In genomic region chr3:24690777-24691176, GRCh38 we compare ENCODE assay signal across 7 cellular contexts.
"Had no signal": no experiment of that assay in that cellular context is flagged by ENCODE, and none has a peak within 500 bp of the region (broad histone marks: within the 10 kb centered on the region; RNA-seq: fewer than 3 reads in every experiment).

No MANE protein-coding gene starts in this region.

- H3K4me2 ChIP-seq: GM23338 had no signal

- ATAC-seq: GM23338, K562 had no signal

- DNase-seq: H9, HCEC 1CT, HFFc6, IMR-90, KG1 had no signal

- H3K4me3 ChIP-seq: GM23338, K562 had no signal
